Comparison of ENCODE assay signal across 18 cellular contexts in genomic region chrX:6644411-6644810, GRCh38.
DNase-seq lines count a peak whose midpoint lies in the region; ATAC-seq and TF ChIP-seq lines count a peak whose summit lies in the region.
"Had no signal": no experiment of that assay in that cellular context is flagged by ENCODE, and none has a peak within 500 bp of the region (broad histone marks: within the 10 kb centered on the region; RNA-seq: fewer than 3 reads in every experiment).

No MANE protein-coding gene starts in this region.

- TF ChIP-seq CTCF in GM23338 (conservative IDR thresholded peaks at IDR 0.05; ENCODE audit: low read depth in 2 of 2) (peak; percentile 24 to 45), RWPE2 (IDR thresholded peaks at IDR 0.05; ENCODE audit: poor library complexity, severe bottlenecking) (peak; percentile 14), foreskin keratinocyte (conservative IDR thresholded peaks at IDR 0.05) (peak; percentile 29), adrenal gland (IDR thresholded peaks at IDR 0.05) (no peak)

- H3K4me1 ChIP-seq in GM23338 (ENCODE audit: insufficient read depth) (no peaks in the 10 kb centered on the region), RWPE2 (ENCODE audit: insufficient read depth, poor library complexity, severe bottlenecking) (no peaks in the 10 kb centered on the region), foreskin keratinocyte (no peaks in the 10 kb centered on the region), adrenal gland (replicated peaks in 1 of 2) (no peaks in the 10 kb centered on the region)

- no peaks in the 10 kb centered on the region for H3K79me2 ChIP-seq in GM23338 (replicated peaks; ENCODE audit: insufficient read depth)

- no peak for TF ChIP-seq POLR2A in adrenal gland (IDR thresholded peaks at IDR 0.05)

- WGBS in adrenal gland, 4 donors = 80 to 91% (median 84%) methylated on average over 2 to 4 of the region's 4 CpGs

- DNase-seq in AML-193 (lab: John Stamatoyannopoulos, UW) (peak; percentile 0 to 1), GM23338 (ENCODE audit: low spot score) (peak; percentile 37), RWPE2 (ENCODE audit: low spot score) (no peak), foreskin keratinocyte (no peak), adrenal gland (no peak)
- DNase-seq in effector CD4-positive, alpha-beta T cell = no peak
- DNase-seq: activated gamma-delta T cell; caudate nucleus; GF-D8; left ventricle myocardium superior; NCI-H146; SHP77 treated with DMSO at 0.1 percent for 48 hours; stimulated activated naive CD4-positive, alpha-beta T cell treated with Interleukin-2 at 50 U/mL for 16 hours had no signal

- no peak overlapping the region for H3K4me3 Mint-ChIP-seq in GM23338
- H3K4me3 Mint-ChIP-seq: IgD-negative memory B cell had no signal

- no peak overlapping the region for H3K4me2 ChIP-seq in GM23338

- peaks cover 11% of the 10 kb centered on the region for H3K9me3 Mint-ChIP-seq in GM23338

- peaks cover 17% of the 10 kb centered on the region; the same call in 2 of the 3 replicates for H3K36me3 Mint-ChIP-seq in GM23338 (ENCODE audit: low read depth)
- H3K36me3 Mint-ChIP-seq: CD4-positive, CD25-positive, alpha-beta regulatory T cell had no signal

- H3K9me3 ChIP-seq in RWPE2 (ENCODE audit: severe bottlenecking) (no peaks in the 10 kb centered on the region), adrenal gland (replicated peaks in 1 of 3) (no peaks in the 10 kb centered on the region)

- H3K36me3 ChIP-seq in GM23338 (ENCODE audit: insufficient read depth) = no peaks in the 10 kb centered on the region
- no peaks in the 10 kb centered on the region for H3K36me3 ChIP-seq in RWPE2 (ENCODE audit: low read depth)
- H3K36me3 ChIP-seq in adrenal gland (replicated peaks in 1 of 2) = no peaks in the 10 kb centered on the region

- H3K4me3 ChIP-seq in GM23338 (no peak overlapping the region), RWPE2 (ENCODE audit: severe bottlenecking) (no peak overlapping the region), adrenal gland (no peak overlapping the region)

- intact Hi-C loops in adrenal gland (cut with DNase I) = no loop called here

- no peaks in the 10 kb centered on the region for H3K4me1 Mint-ChIP-seq in GM23338
- H3K4me1 Mint-ChIP-seq: CD4-positive, CD25-positive, alpha-beta regulatory T cell; IgD-negative memory B cell had no signal

- H3K9me2 ChIP-seq in GM23338 (ENCODE audit: insufficient read depth) = no peaks in the 10 kb centered on the region

- no peaks in the 10 kb centered on the region for H3F3A ChIP-seq in GM23338 (replicated peaks; ENCODE audit: low read depth)

- no peak overlapping the region for H2AFZ ChIP-seq in GM23338

- H3K27me3 ChIP-seq in GM23338 (ENCODE audit: insufficient read depth) = no peaks in the 10 kb centered on the region
- H3K27me3 ChIP-seq in RWPE2 (ENCODE audit: insufficient read depth, poor library complexity, severe bottlenecking) = no peaks in the 10 kb centered on the region
- H3K27me3 ChIP-seq in foreskin keratinocyte = no peaks in the 10 kb centered on the region
- H3K27me3 ChIP-seq in adrenal gland = no peaks in the 10 kb centered on the region

- ATAC-seq in GM23338 = no peak
- no peak for ATAC-seq in RWPE2 (ENCODE audit: low read depth)
- no peak for ATAC-seq in foreskin keratinocyte
- no peak for ATAC-seq in HG03139 (IDR thresholded peaks at IDR 0.05; ENCODE audit: unreplicated experiment)
- no peak for ATAC-seq in GM21528 (IDR thresholded peaks at IDR 0.05; ENCODE audit: low FRiP score, unreplicated experiment)
- ATAC-seq: left ventricle myocardium superior had no signal

- no peaks in the 10 kb centered on the region for H4K20me1 ChIP-seq in GM23338 (replicated peaks; ENCODE audit: insufficient read depth)

- H3K27me3 Mint-ChIP-seq in GM23338 (ENCODE audit: insufficient read depth, low read depth, poor library complexity) = peaks cover 4% of the 10 kb centered on the region
- H3K27me3 Mint-ChIP-seq: CD4-positive, CD25-positive, alpha-beta regulatory T cell; IgD-negative memory B cell had no signal

- H3K27ac Mint-ChIP-seq in GM23338 = no peak overlapping the region
- H3K27ac Mint-ChIP-seq: CD4-positive, CD25-positive, alpha-beta regulatory T cell; IgD-negative memory B cell had no signal

- H3K27ac ChIP-seq in GM23338 (ENCODE audit: low read depth) = no peak overlapping the region
- H3K27ac ChIP-seq in RWPE2 (ENCODE audit: poor library complexity, severe bottlenecking) = no peak overlapping the region
- H3K27ac ChIP-seq in foreskin keratinocyte = no peak overlapping the region
- H3K27ac ChIP-seq in adrenal gland = no peak overlapping the region
- H3K27ac ChIP-seq: epithelial cell of prostate had no signal

TF ChIP-seq in GM23338, 12 proteins besides CTCF, POLR2A, EP300 and RAD21 (continues in another document):
- TF ChIP-seq EZH2 (IDR thresholded peaks at IDR 0.05; ENCODE audit: low read depth, unreplicated experiment) (no peak), CREB1 (CRISPR knock-in tag; IDR thresholded peaks at IDR 0.05; ENCODE audit: low read depth) (no peak), JUNB (IDR thresholded peaks at IDR 0.05; ENCODE audit: unreplicated experiment) (no peak), STAT1 (IDR thresholded peaks at IDR 0.05; ENCODE audit: unreplicated experiment) (no peak), POLR2AphosphoS5 (IDR thresholded peaks at IDR 0.05; ENCODE audit: low read depth) (no peak), ZNF331 (CRISPR knock-in tag; IDR thresholded peaks at IDR 0.05; ENCODE audit: low read depth) (no peak), EZH2phosphoT487 (IDR thresholded peaks at IDR 0.05; ENCODE audit: unreplicated experiment) (no peak), NANOG (IDR thresholded peaks at IDR 0.05; ENCODE audit: borderline replicate concordance) (no peak)
- TF ChIP-seq, protein P1, sequence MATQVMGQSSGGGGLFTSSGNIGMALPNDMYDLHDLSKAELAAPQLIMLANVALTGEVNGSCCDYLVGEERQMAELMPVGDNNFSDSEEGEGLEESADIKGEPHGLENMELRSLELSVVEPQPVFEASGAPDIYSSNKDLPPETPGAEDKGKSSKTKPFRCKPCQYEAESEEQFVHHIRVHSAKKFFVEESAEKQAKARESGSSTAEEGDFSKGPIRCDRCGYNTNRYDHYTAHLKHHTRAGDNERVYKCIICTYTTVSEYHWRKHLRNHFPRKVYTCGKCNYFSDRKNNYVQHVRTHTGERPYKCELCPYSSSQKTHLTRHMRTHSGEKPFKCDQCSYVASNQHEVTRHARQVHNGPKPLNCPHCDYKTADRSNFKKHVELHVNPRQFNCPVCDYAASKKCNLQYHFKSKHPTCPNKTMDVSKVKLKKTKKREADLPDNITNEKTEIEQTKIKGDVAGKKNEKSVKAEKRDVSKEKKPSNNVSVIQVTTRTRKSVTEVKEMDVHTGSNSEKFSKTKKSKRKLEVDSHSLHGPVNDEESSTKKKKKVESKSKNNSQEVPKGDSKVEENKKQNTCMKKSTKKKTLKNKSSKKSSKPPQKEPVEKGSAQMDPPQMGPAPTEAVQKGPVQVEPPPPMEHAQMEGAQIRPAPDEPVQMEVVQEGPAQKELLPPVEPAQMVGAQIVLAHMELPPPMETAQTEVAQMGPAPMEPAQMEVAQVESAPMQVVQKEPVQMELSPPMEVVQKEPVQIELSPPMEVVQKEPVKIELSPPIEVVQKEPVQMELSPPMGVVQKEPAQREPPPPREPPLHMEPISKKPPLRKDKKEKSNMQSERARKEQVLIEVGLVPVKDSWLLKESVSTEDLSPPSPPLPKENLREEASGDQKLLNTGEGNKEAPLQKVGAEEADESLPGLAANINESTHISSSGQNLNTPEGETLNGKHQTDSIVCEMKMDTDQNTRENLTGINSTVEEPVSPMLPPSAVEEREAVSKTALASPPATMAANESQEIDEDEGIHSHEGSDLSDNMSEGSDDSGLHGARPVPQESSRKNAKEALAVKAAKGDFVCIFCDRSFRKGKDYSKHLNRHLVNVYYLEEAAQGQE (IDR thresholded peaks at IDR 0.05; ENCODE audit: unreplicated experiment) = no peak

Comparison
In these comparisons a context has a peak if more than half of its experiments do, and no peak if none do; other contexts are left out.
1. DNase-seq: peak in AML-193 (2 of 2) and GM23338 (single experiment); none in RWPE2 (single experiment), foreskin keratinocyte (0 of 2), effector CD4-positive, alpha-beta T cell (single experiment) and adrenal gland (0 of 7).
2. CTCF ChIP-seq: peak in GM23338 (2 of 2), RWPE2 (single experiment) and foreskin keratinocyte (single experiment); none in adrenal gland (0 of 6).